12 cellular contexts compared by ENCODE assay signal in the genomic region with DNA sequence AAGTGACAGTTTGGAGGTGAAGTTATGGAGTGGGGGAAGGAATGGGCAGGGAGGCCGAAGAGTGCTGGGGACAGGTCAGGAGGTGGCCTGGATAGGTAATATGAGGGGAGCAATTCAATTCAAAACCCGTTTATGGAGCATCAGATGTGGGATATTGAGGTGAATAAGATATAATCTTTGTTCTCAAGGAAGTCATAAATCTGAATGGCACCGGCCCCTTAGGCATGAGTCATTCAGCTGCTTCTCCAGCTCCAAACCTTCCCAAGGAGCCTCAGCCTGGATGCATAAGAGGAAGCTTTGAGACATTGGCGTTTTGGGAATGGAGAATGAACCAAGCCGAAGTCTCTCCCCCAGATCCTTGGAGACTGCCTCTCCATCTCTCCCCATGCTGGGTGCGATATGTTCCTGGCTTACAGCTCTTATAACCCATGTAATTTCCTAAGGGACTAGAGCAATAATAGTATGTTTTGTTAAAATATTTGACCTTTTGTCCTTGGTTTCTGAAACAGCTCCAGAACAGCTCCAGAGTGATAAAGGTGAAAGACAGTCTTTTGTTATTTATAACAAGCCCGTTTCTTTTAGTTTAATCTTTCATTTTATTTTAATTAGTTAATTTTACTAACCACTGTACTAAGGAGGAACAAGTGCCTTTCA. TPM values are rescaled to one million over a fixed set of nuclear protein-coding genes. Genes with fewer than 3 reads are reported as not detected.
DNase-seq lines count a peak whose midpoint lies in the region; ATAC-seq, FAIRE-seq and TF ChIP-seq lines count a peak whose summit lies in the region.
"Had no signal": no experiment of that assay in that cellular context is flagged by ENCODE, and none has a peak within 500 bp of the region (broad histone marks: within the 10 kb centered on the region; RNA-seq: fewer than 3 reads in every experiment).

No MANE protein-coding gene starts in this region.

- H3K9me3 ChIP-seq in A549 = peaks cover 4% of the 10 kb centered on the region; the same call in 2 of the 3 replicates
- no peaks in the 10 kb centered on the region for H3K9me3 ChIP-seq in HEK293 (ENCODE audit: control insufficient read depth, insufficient read depth, low read depth, low read length)
- H3K9me3 ChIP-seq in astrocyte (ENCODE audit: insufficient read depth, low read depth, low read length) = no peaks in the 10 kb centered on the region

- WGBS in A549 (ENCODE audit: missing lambda C conversion rate) = 52% methylated on average over 7 of the region's 7 CpGs

- peaks cover 4% of the 10 kb centered on the region for H4K20me1 ChIP-seq in astrocyte (ENCODE audit: insufficient read depth, low read length)

- H3K27ac ChIP-seq in A549 (peak overlapping the region; percentile 23 to 39; a peak in 4 of 6 replicates), HEK293 (ENCODE audit: extremely low read depth, low read depth, low read length) (no peak overlapping the region), astrocyte (ENCODE audit: low read depth, low read length) (no peak overlapping the region)
- H3K27ac ChIP-seq: BLaER1 treated with 17β-estradiol and CSF1 and Interleukin-3, amounts not matched to agents 10 nM and 100 nM had no signal

- no peak overlapping the region for H3K9ac ChIP-seq in astrocyte (ENCODE audit: low read length)
- H3K9ac ChIP-seq: BLaER1 treated with 17β-estradiol and CSF1 and Interleukin-3, amounts not matched to agents 10 nM and 100 nM had no signal

- H3K79me2 ChIP-seq in astrocyte (ENCODE audit: insufficient read depth, low read length) = no peaks in the 10 kb centered on the region

- H3K4me1 ChIP-seq in A549 (peaks cover 18% of the 10 kb centered on the region), HEK293 (ENCODE audit: control insufficient read depth, insufficient read depth, low read length) (peaks cover 13% of the 10 kb centered on the region), astrocyte (ENCODE audit: insufficient read depth, low read length) (peaks cover 15% of the 10 kb centered on the region)

- H2AFZ ChIP-seq in astrocyte (ENCODE audit: low read depth, low read length) = no peak overlapping the region

- peak in 1 of 2 experiments; percentile 68 for DNase-seq in A549 (ENCODE audit: low read depth in 1 of 2, low spot score in 1 of 2)
- peak; percentile 64 for DNase-seq in astrocyte (ENCODE audit: low read depth)
- peak; percentile 72 for DNase-seq in kidney tubule cell (ENCODE audit: low spot score)
- DNase-seq in NCI-H2227 (lab: John Stamatoyannopoulos, UW; ENCODE audit: unreplicated experiment) = no peak
- no peak for DNase-seq in T-helper 9 cell
- no peak for DNase-seq in midbrain (lab: John Stamatoyannopoulos, UW)
- no peak for DNase-seq in iPS-NIHi7 (ENCODE audit: extremely low spot score)
- DNase-seq: NCI-H2029; stimulated activated naive CD8-positive, alpha-beta T cell treated with anti-CD3 and anti-CD28 coated beads, Interleukin-15, Interleukin-2, amounts not matched to agents 100 U/mL and 50 U/mL, for 24 hours had no signal

- CTCF ChIA-PET in A549 (lab: Yijun Ruan, JAX) (interaction anchor here (0.9 to 7.9 kb wide), 11 partner anchors 12 to 112 kb away, joined by 3 to 46 read pairs (median 7); a partner anchor contains a TSS), HEK293 (lab: Yijun Ruan, JAX) (interaction anchor here (0.5 to 3.8 kb wide), 10 partner anchors 13 to 346 kb away, joined by 3 to 18 read pairs (median 6); a partner anchor contains a TSS)

- no peak for TF ChIP-seq POLR2A in A549 (IDR thresholded peaks at IDR 0.05; ENCODE audit: low read length)

- POLR2A ChIA-PET in A549 (lab: Yijun Ruan, JAX) = interaction anchor here (0.8 to 1.3 kb wide), 4 partner anchors 16 to 163 kb away, joined by 3 read pairs; a partner anchor contains a TSS
- POLR2A ChIA-PET in HEK293 (lab: Yijun Ruan, JAX) = interaction anchor here (0.8 to 1.5 kb wide), 4 partner anchors 8 to 53 kb away, joined by 3 to 19 read pairs (median 3); a partner anchor contains a TSS

- H3K27me3 ChIP-seq in astrocyte (ENCODE audit: insufficient read depth, low read length) = no peaks in the 10 kb centered on the region
- H3K27me3 ChIP-seq: BLaER1 treated with 17β-estradiol and CSF1 and Interleukin-3, amounts not matched to agents 10 nM and 100 nM had no signal

- H3K4me3 ChIP-seq in A549 (no peak overlapping the region), HEK293 (ENCODE audit: low read depth, low read length) (no peak overlapping the region), astrocyte (ENCODE audit: insufficient read depth, low read depth, low read length) (no peak overlapping the region)
- H3K4me3 ChIP-seq: BLaER1 treated with 17β-estradiol and CSF1 and Interleukin-3, amounts not matched to agents 10 nM and 100 nM had no signal

- FAIRE-seq in A549 (lab: Jason Lieb, UNC) (no peak), astrocyte (lab: Jason Lieb, UNC) (no peak)

- TF ChIP-seq RAD21 in A549 (conservative IDR thresholded peaks at IDR 0.05 in 1 of 2, IDR thresholded peaks at IDR 0.05 in 1 of 2) = no peak

- peak overlapping the region; percentile 71 for H3K4me2 ChIP-seq in A549
- H3K4me2 ChIP-seq in astrocyte (ENCODE audit: low read length) = peak overlapping the region; percentile 63

- H3K9me3 Mint-ChIP-seq in astrocyte (ENCODE audit: unreplicated experiment) = peaks cover 3% of the 10 kb centered on the region

- H3K36me3 ChIP-seq in HEK293 (ENCODE audit: control insufficient read depth in 2 of 2, insufficient read depth in 1 of 2, low read length in 2 of 2) = peaks cover 24 to 43% of the 10 kb centered on the region in 2 experiments
- H3K36me3 ChIP-seq in astrocyte (ENCODE audit: insufficient read depth, low read length) = peaks cover 3% of the 10 kb centered on the region

- ATAC-seq in A549 = peak; percentile 10 to 34; a peak in 3 of 6 replicates
- ATAC-seq: activated naive CD4-positive, alpha-beta T cell treated with anti-CD3 and anti-CD28 coated beads, Interleukin-2, amount 50 U/mL, for 72 hours; stimulated activated naive CD8-positive, alpha-beta T cell treated with anti-CD3 and anti-CD28 coated beads, Interleukin-15, Interleukin-2, amounts not matched to agents 100 U/mL and 50 U/mL, for 24 hours had no signal

- H3K4me3 Mint-ChIP-seq in astrocyte (ENCODE audit: unreplicated experiment) = peak overlapping the region; percentile 63

- H3K27ac Mint-ChIP-seq in astrocyte (ENCODE audit: unreplicated experiment) = no peak overlapping the region

- no peaks in the 10 kb centered on the region for H3K27me3 Mint-ChIP-seq in astrocyte (ENCODE audit: low read depth, unreplicated experiment)

- H3K36me3 Mint-ChIP-seq in astrocyte (ENCODE audit: low read depth, unreplicated experiment) = peaks cover 9% of the 10 kb centered on the region

- H3K4me1 Mint-ChIP-seq in astrocyte (ENCODE audit: low read depth, unreplicated experiment) = peaks cover 9% of the 10 kb centered on the region

- TF ChIP-seq EP300 in A549 (IDR thresholded peaks at IDR 0.05) = no peak

- TF ChIP-seq CTCF in A549 (IDR thresholded peaks at IDR 0.05) (no peak), HEK293 (tag by site-specific recombination; IDR thresholded peaks at IDR 0.05) (no peak), astrocyte (IDR thresholded peaks at IDR 0.05; ENCODE audit: insufficient read depth, low read depth, low read length) (no peak)

TF ChIP-seq in A549, 52 proteins besides CTCF, POLR2A, EP300 and RAD21 (continues in another document):
- TF ChIP-seq ZC3H11A (IDR thresholded peaks at IDR 0.05) (no peak; the same call in 1 of the 2 replicates), CEBPB (IDR thresholded peaks at IDR 0.05) (no peak), KDM5A (IDR thresholded peaks at IDR 0.05) (no peak), FOSL2 (IDR thresholded peaks at IDR 0.05) (0 out of 2 replicates have a peak, but pooled peaks have one; percentile 42), FOSL2 (CRISPR knock-in tag; IDR thresholded peaks at IDR 0.05) (peak; percentile 69)

TF ChIP-seq in HEK293, 187 proteins besides CTCF, POLR2A, EP300 and RAD21 (continues in another document):
- TF ChIP-seq ZNF548 (tag by site-specific recombination; IDR thresholded peaks at IDR 0.05) = no peak
- no peak for TF ChIP-seq ZNF16 (tag by site-specific recombination; IDR thresholded peaks at IDR 0.05; ENCODE audit: low read depth)
- TF ChIP-seq ZNF366 (tag by site-specific recombination; conservative IDR thresholded peaks at IDR 0.05) = peak; percentile 76; the same call in 1 of the 2 replicates
- no peak for TF ChIP-seq ZNF404 (tag by site-specific recombination; IDR thresholded peaks at IDR 0.05)

RNA-seq across cellular contexts. Expression of a gene that starts 1.7 kb away (rescaled TPM):
- polyA plus RNA-seq in A549 (2011; rRNA removed) = 14.9 and 18.6 TPM in 2 replicates
- 28.3 and 31.4 TPM in 2 replicates for polyA plus RNA-seq in A549 (2012; cell fraction: cytosol; rRNA removed)
- polyA plus RNA-seq in A549 (2012; cell fraction: nucleus; rRNA removed) = 136 and 148 TPM in 2 replicates
- polyA plus RNA-seq in A549 (2017; fragmentation: RNase III; extraction: RNeasy Plus Mini Kit Qiagen cat#74134 plus additional on column Dnase treatment) = 27.1 to 36.1 TPM (median 30.6 TPM) in 3 replicates
- polyA minus RNA-seq in A549 (2011; rRNA and poly(A)+ RNA removed) = 8.6 and 13.8 TPM in 2 replicates
- total RNA-seq in astrocyte = 14.4 and 16.6 TPM in 2 replicates

RNA-seq across cellular contexts. Expression of a gene that starts 16.0 kb away (rescaled TPM):
- polyA plus RNA-seq in A549 (2011; rRNA removed) (5.3 and 5.5 TPM in 2 replicates), A549 (2017; fragmentation: RNase III; extraction: RNeasy Plus Mini Kit Qiagen cat#74134 plus additional on column Dnase treatment) (12.3 to 15.5 TPM (median 14.0 TPM) in 3 replicates)
- polyA plus RNA-seq in A549 (2012; cell fraction: cytosol; rRNA removed) = 13.8 and 18.8 TPM in 2 replicates
- polyA plus RNA-seq in A549 (2012; cell fraction: nucleus; rRNA removed) = 31.7 and 42.1 TPM in 2 replicates
- 2.3 and 2.5 TPM in 2 replicates for polyA minus RNA-seq in A549 (2011; rRNA and poly(A)+ RNA removed)
- total RNA-seq in astrocyte = 14.1 and 14.5 TPM in 2 replicates

RNA-seq across cellular contexts. Expression of a gene that starts 20.8 kb away (rescaled TPM):
- polyA plus RNA-seq in A549 (2011; rRNA removed) (0.19 and 0.23 TPM in 2 replicates), A549 (2017; fragmentation: RNase III; extraction: RNeasy Plus Mini Kit Qiagen cat#74134 plus additional on column Dnase treatment) (0.59 to 0.73 TPM (median 0.66 TPM) in 3 replicates)
- 0.63 and 0.93 TPM in 2 replicates for polyA plus RNA-seq in A549 (2012; cell fraction: cytosol; rRNA removed)
- 2.0 and 3.4 TPM in 2 replicates for polyA plus RNA-seq in A549 (2012; cell fraction: nucleus; rRNA removed)
- 0.37 TPM in 1 of 2 replicates, not detected in the other for polyA minus RNA-seq in A549 (2011; rRNA and poly(A)+ RNA removed)
- total RNA-seq in astrocyte = 0.65 and 0.84 TPM in 2 replicates

RNA-seq across cellular contexts. Expression of a gene that starts 21.5 kb away (rescaled TPM):
- polyA plus RNA-seq in A549 (2011; rRNA removed) (8.2 and 8.8 TPM in 2 replicates), A549 (2017; fragmentation: RNase III; extraction: RNeasy Plus Mini Kit Qiagen cat#74134 plus additional on column Dnase treatment) (6.3 to 7.1 TPM (median 7.1 TPM) in 3 replicates)
- polyA plus RNA-seq in A549 (2012; cell fraction: cytosol; rRNA removed) = 8.7 and 9.5 TPM in 2 replicates
- polyA plus RNA-seq in A549 (2012; cell fraction: nucleus; rRNA removed) = 55.8 and 61.8 TPM in 2 replicates
- 6.1 and 7.4 TPM in 2 replicates for polyA minus RNA-seq in A549 (2011; rRNA and poly(A)+ RNA removed)
- total RNA-seq in astrocyte = 11.4 and 16.4 TPM in 2 replicates

RNA-seq across cellular contexts. Expression of a gene that starts 51.3 kb away (rescaled TPM):
- polyA plus RNA-seq in A549 (2011; rRNA removed) = 73.3 and 79.3 TPM in 2 replicates
- 341 and 366 TPM in 2 replicates for polyA plus RNA-seq in A549 (2012; cell fraction: cytosol; rRNA removed)
- 285 and 439 TPM in 2 replicates for polyA plus RNA-seq in A549 (2012; cell fraction: nucleus; rRNA removed)
- 151 to 161 TPM (median 156 TPM) in 3 replicates for polyA plus RNA-seq in A549 (2017; fragmentation: RNase III; extraction: RNeasy Plus Mini Kit Qiagen cat#74134 plus additional on column Dnase treatment)
- 126 and 154 TPM in 2 replicates for polyA minus RNA-seq in A549 (2011; rRNA and poly(A)+ RNA removed)
- total RNA-seq in astrocyte = 47.2 and 51.0 TPM in 2 replicates

Comparison
In these comparisons a context has a peak if more than half of its experiments do, and no peak if none do; other contexts are left out.
1. DNase-seq: peak in astrocyte (single experiment) and kidney tubule cell (single experiment); none in NCI-H2227 (single experiment), T-helper 9 cell (single experiment), midbrain (single experiment) and iPS-NIHi7 (single experiment).
2. H3K27ac ChIP-seq: peak in A549 (2 of 2); none in HEK293 (single experiment) and astrocyte (single experiment).